ENCODE assay signal across 17 cellular contexts in the genomic region with DNA sequence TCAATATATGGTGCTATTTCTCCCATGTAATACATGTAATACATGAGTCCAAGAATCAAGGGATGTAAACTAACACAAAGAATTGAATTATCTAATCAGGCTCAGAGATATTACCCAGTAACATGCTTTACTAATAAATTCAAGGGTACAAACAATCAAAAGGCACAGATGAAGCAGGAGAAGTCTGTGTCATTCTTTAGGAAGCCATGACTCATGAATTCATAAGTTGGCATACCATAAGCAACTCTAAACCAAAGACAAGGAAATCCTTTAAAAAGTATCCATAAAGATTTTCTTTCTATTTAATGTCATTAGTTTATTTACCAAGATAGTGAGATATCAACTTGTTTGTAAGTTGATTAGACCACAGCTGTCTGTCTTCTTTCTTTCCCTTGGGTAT.
"Had no signal": no experiment of that assay in that cellular context is flagged by ENCODE, and none has a peak within 500 bp of the region (broad histone marks: within the 10 kb centered on the region; RNA-seq: fewer than 3 reads in every experiment).

No MANE protein-coding gene starts in this region.

- H3K36me3 ChIP-seq: gastrocnemius medialis, heart right ventricle, spleen, tibial artery, upper lobe of right lung had no signal

- H3K4me3 ChIP-seq: gastrocnemius medialis, heart right ventricle, spleen, tibial artery, upper lobe of right lung had no signal

- H3K9me3 ChIP-seq: gastrocnemius medialis, upper lobe of right lung had no signal

- H3K27ac ChIP-seq: gastrocnemius medialis, heart right ventricle, spleen, tibial artery, upper lobe of right lung had no signal

- ATAC-seq: effector memory CD8-positive, alpha-beta T cell; gastrocnemius medialis; heart right ventricle; left lobe of liver; natural killer cell; sciatic nerve; stimulated activated memory B cell treated with anti-CD40 and anti-IgM and Interleukin-4, amounts not matched to agents 10 μg/mL and 1 μg/mL and 100 μg/mL, for 72 hours; upper lobe of right lung had no signal

- DNase-seq: effector memory CD8-positive, alpha-beta T cell; erythroblast; gastrocnemius medialis; heart right ventricle; hypothalamus; islet precursor cell; natural killer cell; posterior cingulate gyrus; spleen; stimulated activated CD4-positive, alpha-beta T cell treated with anti-CD3 and anti-CD28 coated beads, Interleukin-15, amount 100 ng/mL, for 24 hours; stimulated activated CD4-positive, alpha-beta T cell treated with anti-CD3 and anti-CD28 coated beads, Interleukin-1b, Interleukin-23, amount 100 ng/mL, for 48 hours; stimulated activated CD4-positive, alpha-beta T cell treated with anti-CD3 and anti-CD28 coated beads, Interleukin-4, amount 100 ng/mL, for 24 hours; tibial artery; upper lobe of right lung had no signal

- H3K27me3 ChIP-seq: gastrocnemius medialis, heart right ventricle, spleen, tibial artery, upper lobe of right lung had no signal

- H3K4me1 ChIP-seq: gastrocnemius medialis, heart right ventricle, spleen, tibial artery, upper lobe of right lung had no signal
